ENCODE assay signal across 8 cellular contexts in the genomic region with DNA sequence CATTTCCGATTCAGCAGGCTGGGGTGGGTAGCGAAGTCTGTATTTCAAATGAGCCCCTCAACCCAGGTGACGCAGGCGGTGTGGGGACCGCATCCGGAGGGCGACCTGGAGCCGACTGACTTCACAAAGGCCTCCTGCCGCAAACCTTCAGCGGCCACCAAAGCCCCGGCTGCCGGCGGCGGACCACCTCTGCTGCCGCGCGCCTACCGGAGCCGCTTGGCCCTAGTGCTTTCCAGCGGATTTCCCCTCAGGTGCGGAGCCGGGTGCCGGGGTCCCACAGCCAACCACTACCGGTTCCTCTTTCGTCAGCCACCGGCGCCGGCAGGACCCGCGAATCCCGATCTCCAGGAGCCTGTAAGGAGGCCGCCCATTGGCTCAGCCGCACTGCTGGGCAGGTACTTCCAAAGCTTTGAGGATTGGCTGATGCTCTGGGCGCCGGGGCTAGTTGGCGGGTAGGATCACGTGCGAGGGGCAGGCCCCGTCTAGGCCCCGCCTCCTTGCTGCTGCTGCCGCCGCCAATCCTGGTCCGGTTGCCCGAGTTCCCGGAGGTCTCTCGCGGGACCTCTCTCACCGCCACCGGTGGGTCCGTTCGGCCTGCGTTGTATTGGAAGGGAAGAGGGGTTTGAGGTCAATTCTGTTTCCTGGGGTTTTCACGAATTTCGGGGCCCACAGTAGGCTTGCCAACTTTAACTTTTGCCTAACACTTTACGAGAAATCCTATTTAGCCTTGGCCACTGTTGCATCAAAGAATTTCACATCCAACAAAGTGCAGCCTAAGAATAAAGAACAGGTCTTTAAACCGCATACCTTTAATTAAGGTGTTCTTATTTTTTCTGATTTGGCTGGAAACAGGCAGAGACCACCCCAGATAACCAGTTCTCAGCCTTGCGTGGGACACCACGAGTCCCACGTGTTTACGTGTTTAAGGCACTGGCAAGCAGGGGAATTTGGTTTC. TPM values are rescaled to one million over a fixed set of nuclear protein-coding genes. Genes with fewer than 3 reads are reported as not detected.
DNase-seq lines count a peak whose midpoint lies in the region; ATAC-seq lines count a peak whose summit lies in the region.

A gene (plus strand): TSS at position 494 of the 955 bp plus-strand sequence. CDS start 5,732 bp downstream, outside the sequence.

- H3K36me3 ChIP-seq in BLaER1 treated with 17β-estradiol and CSF1 and Interleukin-3, amounts not matched to agents 10 nM and 100 nM = peaks cover 42 to 58% (median 47%) of the 10 kb centered on the region in 11 experiments

- H3K9me3 ChIP-seq in BLaER1 treated with 17β-estradiol and CSF1 and Interleukin-3, amounts not matched to agents 10 nM and 100 nM (replicated peaks in 1 of 11) = peaks cover 0 to 9% (median 0%) of the 10 kb centered on the region in 11 experiments; a peak in 6 of 22 replicates

- peak within 1 kb of the TSS; percentile 55 to 85 (median 75) for H3K4me3 ChIP-seq in BLaER1 treated with 17β-estradiol and CSF1 and Interleukin-3, amounts not matched to agents 10 nM and 100 nM

- H3K27me3 ChIP-seq in BLaER1 treated with 17β-estradiol and CSF1 and Interleukin-3, amounts not matched to agents 10 nM and 100 nM = peaks cover 1 to 9% (median 5%) of the 10 kb centered on the region in 11 experiments; a peak in 21 of 22 replicates

- ATAC-seq in GM19397 (IDR thresholded peaks at IDR 0.05; ENCODE audit: unreplicated experiment) (peak; percentile 99), HG03565 (IDR thresholded peaks at IDR 0.05; ENCODE audit: unreplicated experiment) (peak; percentile 97)

- H3K9ac ChIP-seq in BLaER1 treated with 17β-estradiol and CSF1 and Interleukin-3, amounts not matched to agents 10 nM and 100 nM = peak within 1 kb of the TSS; percentile 72 to 86 (median 81)

- peak within 1 kb of the TSS; percentile 39 to 87 (median 79); a peak in 21 of 22 replicates for H3K27ac ChIP-seq in BLaER1 treated with 17β-estradiol and CSF1 and Interleukin-3, amounts not matched to agents 10 nM and 100 nM

- H3K4me2 ChIP-seq in BLaER1 treated with 17β-estradiol and CSF1 and Interleukin-3, amounts not matched to agents 10 nM and 100 nM = peak within 1 kb of the TSS; percentile 62 to 89 (median 78)

- DNase-seq in NCI-H82 treated with DMSO at 0.1 percent for 48 hours (lab: John Stamatoyannopoulos, UW; ENCODE audit: unreplicated experiment) (peak; percentile 95), lung microvascular endothelial cell (ENCODE audit: low read depth in 2 of 2) (peak; percentile 99)
- DNase-seq in activated CD8-positive, alpha-beta memory T cell treated with anti-CD3 and anti-CD28 coated beads for 24 hours = peak; percentile 97
- peak; percentile 96 for DNase-seq in effector CD8-positive, alpha-beta T cell (lab: John Stamatoyannopoulos, UW)
- peak; percentile 90 to 96 (median 95) for DNase-seq in stimulated activated CD4-positive, alpha-beta T cell treated with anti-CD3 and anti-CD28 coated beads, TNF-alpha, amount 100 ng/mL, for 4 hours (ENCODE audit: low read depth in 3 of 3)

- H4K20me1 ChIP-seq in BLaER1 treated with 17β-estradiol and CSF1 and Interleukin-3, amounts not matched to agents 10 nM and 100 nM = peaks cover 0 to 44% (median 27%) of the 10 kb centered on the region in 11 experiments; a peak in 14 of 22 replicates

- H3K4me1 ChIP-seq in BLaER1 treated with 17β-estradiol and CSF1 and Interleukin-3, amounts not matched to agents 10 nM and 100 nM = peaks cover 8 to 24% (median 18%) of the 10 kb centered on the region in 10 experiments; a peak in 19 of 20 replicates

RNA-seq across cellular contexts. Expression of the gene that starts here (rescaled TPM):
- 0.65 and 0.99 TPM in 2 replicates for total RNA-seq in lung microvascular endothelial cell

Comparison
In these comparisons a context has a peak if more than half of its experiments do, and no peak if none do; other contexts are left out.
1. Peak in every context shown above with its lines: DNase-seq, ATAC-seq, H3K4me3 ChIP-seq and H3K27ac ChIP-seq.
2. Peak in DNase-seq in lung microvascular endothelial cell; RNA of the gene not detected or under 1 TPM.